11 cellular contexts compared by ENCODE assay signal in genomic region chr17:1511756-1512321, GRCh38. TPM values are rescaled to one million over a fixed set of nuclear protein-coding genes. Genes with fewer than 3 reads are reported as not detected.
DNase-seq lines count a peak whose midpoint lies in the region; ATAC-seq, FAIRE-seq and TF ChIP-seq lines count a peak whose summit lies in the region.
"Had no signal": no experiment of that assay in that cellular context is flagged by ENCODE, and none has a peak within 500 bp of the region (broad histone marks: within the 10 kb centered on the region; RNA-seq: fewer than 3 reads in every experiment).

No MANE protein-coding gene starts in this region.

- H3K27ac Mint-ChIP-seq in activated T-helper 17 cell treated with anti-CD3 and anti-CD28 coated beads, Interleukin-2, amount 50 U/mL, for 72 hours, result no peak overlapping the region
- H3K27ac Mint-ChIP-seq: dendritic cell treated with granulocyte-macrophage colony-stimulating factor and Interleukin-4, amounts not matched to agents 40 ng/mL and 50 ng/mL, for 4 days had no signal

- H3K36me3 Mint-ChIP-seq in activated T-helper 17 cell treated with anti-CD3 and anti-CD28 coated beads, Interleukin-2, amount 50 U/mL, for 72 hours (ENCODE audit: low read depth), result peaks cover 48% of the 10 kb centered on the region

- H3K9me3 Mint-ChIP-seq in activated T-helper 17 cell treated with anti-CD3 and anti-CD28 coated beads, Interleukin-2, amount 50 U/mL, for 72 hours, result no peaks in the 10 kb centered on the region
- H3K9me3 Mint-ChIP-seq: dendritic cell treated with granulocyte-macrophage colony-stimulating factor and Interleukin-4, amounts not matched to agents 40 ng/mL and 50 ng/mL, for 4 days had no signal

- TF ChIP-seq POLR2A in HepG2 (IDR thresholded peaks at IDR 0.05; ENCODE audit: insufficient read depth in 1 of 2, low read depth in 2 of 2, low read length in 2 of 2) (no peak), ovary (IDR thresholded peaks at IDR 0.05) (no peak)

- DNase-seq in HepG2 (ENCODE audit: low spot score), result no peak
- DNase-seq in fibroblast of peridontal ligament (ENCODE audit: extremely low read depth), result peak; percentile 72
- DNase-seq in neuronal stem cell (ENCODE audit: low spot score), result no peak
- no peak for DNase-seq in ovary
- DNase-seq: ACHN had no signal

- WGBS in liver, result 75% methylated on average over 7 of the region's 7 CpGs
- WGBS in HepG2 (ENCODE audit: low lambda C conversion rate), result 84% methylated on average over 7 of the region's 7 CpGs
- WGBS in neuronal stem cell (ENCODE audit: extremely low coverage in 2 of 2, insufficient read length in 2 of 2, insufficient replicate concordance in 1 of 2), 2 donors, result no CpG with 5 or more reads among the region's 7 CpGs
- WGBS in ovary, 3 donors, result 51 to 76% (median 70%) methylated on average over 7 of the region's 7 CpGs

- H3K27me3 Mint-ChIP-seq in activated T-helper 17 cell treated with anti-CD3 and anti-CD28 coated beads, Interleukin-2, amount 50 U/mL, for 72 hours, result no peaks in the 10 kb centered on the region
- H3K27me3 Mint-ChIP-seq: dendritic cell treated with granulocyte-macrophage colony-stimulating factor and Interleukin-4, amounts not matched to agents 40 ng/mL and 50 ng/mL, for 4 days had no signal

- no peak overlapping the region for H4K8ac ChIP-seq in neuronal stem cell (ENCODE audit: low read depth, low read length)

- H3K4me1 Mint-ChIP-seq in activated T-helper 17 cell treated with anti-CD3 and anti-CD28 coated beads, Interleukin-2, amount 50 U/mL, for 72 hours, result peaks cover 20% of the 10 kb centered on the region

- peaks cover 8% of the 10 kb centered on the region for H3K79me2 ChIP-seq in HepG2 (ENCODE audit: insufficient read depth, low read length)

- intact Hi-C loops in HepG2 (cut with micrococcal nuclease; ENCODE audit: unreplicated experiment), result no loop called here
- intact Hi-C loops in ovary (cut with DNase I), result loop anchor here (5.0 to 10.0 kb wide), 8 partner anchors 57 to 255 kb away; partner anchors contain the start of genes BHLHA9 (in 2 of the 4), CRK (in 1 of the 4) and TRARG1 (in 1 of the 4)

- BruUV-seq in HepG2 (replicated peaks; lab: Mats Ljungman, UMichigan), result no TSS peak

- H3K9ac ChIP-seq in liver (ENCODE audit: low read depth in 1 of 2, low read length in 2 of 2), result no peak overlapping the region
- no peak overlapping the region for H3K9ac ChIP-seq in HepG2 (ENCODE audit: insufficient read depth, low read depth, low read length)
- H3K9ac ChIP-seq in neuronal stem cell (ENCODE audit: low read depth, low read length, poor library complexity), result no peak overlapping the region

- H2BK15ac ChIP-seq in neuronal stem cell (ENCODE audit: low read length), result no peak overlapping the region

- H3K36me3 ChIP-seq in liver (ENCODE audit: control insufficient read depth in 4 of 4, insufficient read depth in 3 of 4, low read depth in 1 of 4, low read length in 3 of 4) (peaks cover 2 to 20% (median 12%) of the 10 kb centered on the region in 4 donors), HepG2 (replicated peaks in 1 of 2; ENCODE audit: control insufficient read depth in 1 of 2, insufficient read depth in 2 of 2, low read length in 2 of 2) (peaks cover 0 to 4% of the 10 kb centered on the region in 2 experiments; a peak in 1 of 5 replicates), neuronal stem cell (replicated peaks in 1 of 2; ENCODE audit: control insufficient read depth in 2 of 2, insufficient read depth in 2 of 2, low read length in 2 of 2) (peaks cover 3 to 21% of the 10 kb centered on the region in 2 donors), ovary (no peaks in the 10 kb centered on the region)

- no peak overlapping the region for H3K18ac ChIP-seq in neuronal stem cell (ENCODE audit: low read length)

- CTCF ChIA-PET in HepG2 (lab: Yijun Ruan, JAX; ENCODE audit: low intra/inter-chr PET ratio, low total read pairs), result no interaction called here

- no peak overlapping the region for H2BK120ac ChIP-seq in neuronal stem cell (ENCODE audit: low read depth, low read length)

- no peaks in the 10 kb centered on the region for H3K79me1 ChIP-seq in neuronal stem cell (ENCODE audit: low read depth, low read length)

- H4K20me1 ChIP-seq in HepG2 (ENCODE audit: insufficient read depth, low read length), result no peaks in the 10 kb centered on the region

- no peak overlapping the region for H3K4ac ChIP-seq in neuronal stem cell (ENCODE audit: low read length)

- H3K9me3 ChIP-seq in liver (ENCODE audit: control insufficient read depth in 4 of 4, low read length in 3 of 4) (no peaks in the 10 kb centered on the region), HepG2 (ENCODE audit: low read length) (no peaks in the 10 kb centered on the region), neuronal stem cell (replicated peaks in 1 of 2; ENCODE audit: control insufficient read depth in 2 of 2, insufficient read depth in 1 of 2, low read depth in 1 of 2, low read length in 2 of 2) (no peaks in the 10 kb centered on the region), ovary (no peaks in the 10 kb centered on the region)

- H3K4me3 ChIP-seq in liver (ENCODE audit: low read depth in 1 of 3, low read length in 3 of 3), result no peak overlapping the region
- no peak overlapping the region for H3K4me3 ChIP-seq in HepG2 (replicated peaks in 1 of 3; ENCODE audit: insufficient read depth in 1 of 3, low read depth in 2 of 3, low read length in 3 of 3)
- H3K4me3 ChIP-seq in neuronal stem cell (ENCODE audit: low read length in 2 of 2), result no peak overlapping the region
- no peak overlapping the region for H3K4me3 ChIP-seq in ovary

- no peak for TF ChIP-seq RAD21 in liver (IDR thresholded peaks at IDR 0.05)
- TF ChIP-seq RAD21 in HepG2 (CRISPR knock-in tag; IDR thresholded peaks at IDR 0.05), result no peak

- no peak overlapping the region for H3K14ac ChIP-seq in neuronal stem cell (ENCODE audit: low read length)

- POLR2A ChIA-PET in HepG2 (lab: Yijun Ruan, JAX), result no interaction called here

- ATAC-seq in HepG2, result no peak
- no peak for ATAC-seq in HG02852 (IDR thresholded peaks at IDR 0.05; ENCODE audit: unreplicated experiment)
- ATAC-seq in activated T-helper 17 cell treated with anti-CD3 and anti-CD28 coated beads, Interleukin-2, amount 50 U/mL, for 72 hours (replicated peaks), result no peak
- ATAC-seq in GM18909 (IDR thresholded peaks at IDR 0.05; ENCODE audit: poor library complexity, unreplicated experiment), result no peak

- no peak overlapping the region for H2AK5ac ChIP-seq in neuronal stem cell (ENCODE audit: low read depth, low read length)

- H2AFZ ChIP-seq in HepG2 (ENCODE audit: low read length), result no peak overlapping the region
- no peak overlapping the region for H2AFZ ChIP-seq in neuronal stem cell (ENCODE audit: low read length)

- TF ChIP-seq EP300 in HepG2 (IDR thresholded peaks at IDR 0.05; ENCODE audit: low read depth in 2 of 2, low read length in 2 of 2) (no peak), HepG2 (CRISPR knock-in tag; IDR thresholded peaks at IDR 0.05; ENCODE audit: borderline replicate concordance) (no peak), ovary (IDR thresholded peaks at IDR 0.05) (no peak)

- H2BK5ac ChIP-seq in neuronal stem cell (ENCODE audit: low read length), result no peak overlapping the region

- no peak overlapping the region for H3K4me3 Mint-ChIP-seq in activated T-helper 17 cell treated with anti-CD3 and anti-CD28 coated beads, Interleukin-2, amount 50 U/mL, for 72 hours
- H3K4me3 Mint-ChIP-seq: dendritic cell treated with granulocyte-macrophage colony-stimulating factor and Interleukin-4, amounts not matched to agents 40 ng/mL and 50 ng/mL, for 4 days had no signal

- H3K4me2 ChIP-seq in HepG2 (ENCODE audit: low read depth, low read length), result no peak overlapping the region
- H3K4me2 ChIP-seq in neuronal stem cell (ENCODE audit: insufficient read depth, low read length, poor library complexity, severe bottlenecking), result no peak overlapping the region

- H4K91ac ChIP-seq in neuronal stem cell (ENCODE audit: low read depth, low read length, poor library complexity), result no peak overlapping the region

- no peak overlapping the region for H2BK12ac ChIP-seq in neuronal stem cell (ENCODE audit: low read length)

- H3K27ac ChIP-seq in liver (ENCODE audit: low read depth in 1 of 2, low read length in 2 of 2) (peak overlapping the region; percentile 15 to 42), HepG2 (ENCODE audit: extremely low read length, insufficient read depth, low read length) (no peak overlapping the region), neuronal stem cell (replicated peaks; ENCODE audit: low read length) (no peak overlapping the region), ovary (no peak overlapping the region)

- no peak for FAIRE-seq in HepG2 (lab: Jason Lieb, UNC)
- FAIRE-seq: RCC 7860 had no signal

- in situ Hi-C loops in HepG2 (cut with HindIII; ENCODE audit: extremely low pct_ligation_motif_present, low pct_unique_long_range_greater_than_20kb), result loop anchor here (10.0 kb wide), 1 partner anchor 237 kb away; the partner anchor contains the start of genes BHLHA9 and TRARG1

- H3K23ac ChIP-seq in neuronal stem cell (ENCODE audit: low read depth, low read length, poor library complexity), result peak overlapping the region; percentile 40

- H3K4me1 ChIP-seq in liver (ENCODE audit: control insufficient read depth in 4 of 4, insufficient read depth in 4 of 4, low read length in 3 of 4) (peaks cover 0 to 30% (median 15%) of the 10 kb centered on the region in 4 donors), HepG2 (ENCODE audit: insufficient read depth, low read length) (peaks cover 24% of the 10 kb centered on the region), neuronal stem cell (ENCODE audit: control insufficient read depth in 2 of 2, insufficient read depth in 1 of 2, low read depth in 1 of 2, low read length in 2 of 2) (peaks cover 4 to 7% of the 10 kb centered on the region in 2 donors), ovary (ENCODE audit: insufficient read depth) (peaks cover 2% of the 10 kb centered on the region)

- TF ChIP-seq CTCF in liver (IDR thresholded peaks at IDR 0.05; ENCODE audit: low read depth, low read length, missing input control) (no peak), HepG2 (CRISPR knock-in tag; IDR thresholded peaks at IDR 0.05) (no peak), ovary (IDR thresholded peaks at IDR 0.05) (no peak)

- no peaks in the 10 kb centered on the region for H3K27me3 ChIP-seq in liver (ENCODE audit: control insufficient read depth in 4 of 4, insufficient read depth in 4 of 4, low read length in 3 of 4)
- H3K27me3 ChIP-seq in HepG2 (ENCODE audit: control insufficient read depth in 1 of 2, insufficient read depth in 2 of 2, low read length in 2 of 2), result no peaks in the 10 kb centered on the region; a peak in 1 of 5 replicates
- H3K27me3 ChIP-seq in neuronal stem cell (ENCODE audit: control insufficient read depth in 3 of 3, insufficient read depth in 3 of 3, low read depth in 1 of 3, low read length in 3 of 3), result no peaks in the 10 kb centered on the region
- H3K27me3 ChIP-seq in ovary, result no peaks in the 10 kb centered on the region

RNA-seq across cellular contexts. Expression of gene INPP5K, which starts 4.6 kb away (rescaled TPM):
- 10 to 100 TPM; 19.2 to 47.1 TPM for total RNA-seq in liver
- 10 to 100 TPM in 1 of 2 donors, 1 to 10 TPM in 1; 9.9 to 12.5 TPM for polyA plus RNA-seq in liver
- 4.3 and 4.8 TPM in 2 replicates for total RNA-seq in HepG2 (2016; rRNA removed; fragmentation: Illumina TruSeq; extraction: Trizol)
- 1.1 and 1.2 TPM in 2 replicates for total RNA-seq in HepG2 (2016; cell fraction: cytosol; rRNA removed; fragmentation: Illumina TruSeq; extraction: Trizol; ENCODE audit: low read depth)
- 3.0 and 4.9 TPM in 2 replicates for total RNA-seq in HepG2 (2016; cell fraction: insoluble cytoplasmic fraction; rRNA removed; fragmentation: Illumina TruSeq; extraction: Trizol)
- total RNA-seq in HepG2 (2016; cell fraction: membrane; rRNA removed; fragmentation: Illumina TruSeq; extraction: Trizol), result 3.8 TPM in 2 replicates
- total RNA-seq in HepG2 (2016; cell fraction: nucleus; rRNA removed; fragmentation: Illumina TruSeq; extraction: Trizol), result 2.6 and 3.9 TPM in 2 replicates
- polyA plus RNA-seq in HepG2 (2011; rRNA removed), result 9.3 and 9.6 TPM in 2 replicates
- 7.3 and 11.5 TPM in 2 replicates for polyA plus RNA-seq in HepG2 (2011; cell fraction: cytosol; rRNA removed)
- polyA plus RNA-seq in HepG2 (2011; cell fraction: nucleus; rRNA removed), result 14.7 and 18.6 TPM in 2 replicates
- 4.4 and 6.6 TPM in 2 replicates for polyA plus RNA-seq in HepG2 (2012)
- 1.7 and 3.1 TPM in 2 replicates for polyA plus RNA-seq in HepG2 (2016; cell fraction: cytosol; fragmentation: Illumina TruSeq; extraction: Trizol; ENCODE audit: low read depth)
- polyA plus RNA-seq in HepG2 (2016; cell fraction: insoluble cytoplasmic fraction; fragmentation: Illumina TruSeq; extraction: Trizol; ENCODE audit: low read depth), result 3.3 and 4.8 TPM in 2 replicates
- polyA plus RNA-seq in HepG2 (2016; cell fraction: membrane; fragmentation: Illumina TruSeq; extraction: Trizol; ENCODE audit: low read depth), result 3.5 and 4.2 TPM in 2 replicates
- 8.4 and 9.9 TPM in 2 replicates for polyA plus RNA-seq in HepG2 (2016; cell fraction: nucleus; fragmentation: Illumina TruSeq; extraction: Trizol; ENCODE audit: insufficient read depth, low read depth)
- polyA minus RNA-seq in HepG2 (2011; rRNA and poly(A)+ RNA removed; ENCODE audit: low replicate concordance), result 26.2 and 71.2 TPM in 2 replicates
- polyA minus RNA-seq in HepG2 (2011; cell fraction: cytosol; rRNA and poly(A)+ RNA removed), result 6.0 and 7.6 TPM in 2 replicates
- polyA minus RNA-seq in HepG2 (2011; cell fraction: nucleus; rRNA and poly(A)+ RNA removed), result 11.9 and 12.7 TPM in 2 replicates
- polyA plus RNA-seq in neuronal stem cell (2013, experiment 1 of 2), result 11.1 TPM
- 10.1 TPM for polyA plus RNA-seq in neuronal stem cell (2013, experiment 2 of 2)
- 10 to 100 TPM; 29.9 to 30.4 TPM for total RNA-seq in activated T-helper 17 cell treated with anti-CD3 and anti-CD28 coated beads, Interleukin-2, amount 50 U/mL, for 72 hours
- total RNA-seq in ovary, result 10 to 100 TPM; 23.0 to 39.1 (median 28.3) TPM
- 10 to 100 TPM; 27.7 to 33.8 TPM for polyA plus RNA-seq in ovary

RNA-seq across cellular contexts. Expression of gene MYO1C, which starts 19.4 kb away (rescaled TPM):
- total RNA-seq in liver (10 to 100 TPM; 20.3 to 61.7 TPM), HepG2 (2016; rRNA removed; fragmentation: Illumina TruSeq; extraction: Trizol) (22.7 and 27.9 TPM in 2 replicates), ovary (100 to 1,000 TPM in 5 of 7 donors, 10 to 100 TPM in 2; 41.8 to 140 (median 106) TPM)
- polyA plus RNA-seq in liver (10 to 100 TPM; 22.9 to 33.6 TPM), HepG2 (2011; rRNA removed) (40.8 and 59.8 TPM in 2 replicates), ovary (10 to 100 TPM; 49.4 to 72.2 TPM)
- 4.3 and 4.7 TPM in 2 replicates for total RNA-seq in HepG2 (2016; cell fraction: cytosol; rRNA removed; fragmentation: Illumina TruSeq; extraction: Trizol; ENCODE audit: low read depth)
- total RNA-seq in HepG2 (2016; cell fraction: insoluble cytoplasmic fraction; rRNA removed; fragmentation: Illumina TruSeq; extraction: Trizol), result 22.1 and 22.8 TPM in 2 replicates
- total RNA-seq in HepG2 (2016; cell fraction: membrane; rRNA removed; fragmentation: Illumina TruSeq; extraction: Trizol), result 12.6 and 13.8 TPM in 2 replicates
- total RNA-seq in HepG2 (2016; cell fraction: nucleus; rRNA removed; fragmentation: Illumina TruSeq; extraction: Trizol), result 16.9 TPM in 2 replicates
- polyA plus RNA-seq in HepG2 (2011; cell fraction: cytosol; rRNA removed), result 29.8 and 37.1 TPM in 2 replicates
- polyA plus RNA-seq in HepG2 (2011; cell fraction: nucleus; rRNA removed), result 69.2 and 76.6 TPM in 2 replicates
- polyA plus RNA-seq in HepG2 (2012), result 26.4 and 32.7 TPM in 2 replicates
- polyA plus RNA-seq in HepG2 (2016; cell fraction: cytosol; fragmentation: Illumina TruSeq; extraction: Trizol; ENCODE audit: low read depth), result 3.1 and 3.2 TPM in 2 replicates
- 24.4 and 30.4 TPM in 2 replicates for polyA plus RNA-seq in HepG2 (2016; cell fraction: insoluble cytoplasmic fraction; fragmentation: Illumina TruSeq; extraction: Trizol; ENCODE audit: low read depth)
- 10.0 and 10.4 TPM in 2 replicates for polyA plus RNA-seq in HepG2 (2016; cell fraction: membrane; fragmentation: Illumina TruSeq; extraction: Trizol; ENCODE audit: low read depth)
- 33.4 and 38.4 TPM in 2 replicates for polyA plus RNA-seq in HepG2 (2016; cell fraction: nucleus; fragmentation: Illumina TruSeq; extraction: Trizol; ENCODE audit: insufficient read depth, low read depth)
- 118 and 247 TPM in 2 replicates for polyA minus RNA-seq in HepG2 (2011; rRNA and poly(A)+ RNA removed; ENCODE audit: low replicate concordance)
- 37.2 and 50.5 TPM in 2 replicates for polyA minus RNA-seq in HepG2 (2011; cell fraction: cytosol; rRNA and poly(A)+ RNA removed)
- polyA minus RNA-seq in HepG2 (2011; cell fraction: nucleus; rRNA and poly(A)+ RNA removed), result 49.2 and 53.7 TPM in 2 replicates
- polyA plus RNA-seq in neuronal stem cell (2013, experiment 1 of 2), result 42.3 TPM
- polyA plus RNA-seq in neuronal stem cell (2013, experiment 2 of 2), result 42.0 TPM
- total RNA-seq in activated T-helper 17 cell treated with anti-CD3 and anti-CD28 coated beads, Interleukin-2, amount 50 U/mL, for 72 hours, result 10 to 100 TPM; 46.6 to 51.0 TPM

RNA-seq across cellular contexts. Expression of gene PITPNA, which starts 50.8 kb away (rescaled TPM):
- total RNA-seq in liver (10 to 100 TPM; 14.2 to 14.7 TPM), HepG2 (2016; rRNA removed; fragmentation: Illumina TruSeq; extraction: Trizol) (14.3 and 15.5 TPM in 2 replicates), ovary (10 to 100 TPM; 16.8 to 64.0 (median 52.6) TPM)
- polyA plus RNA-seq in liver (10 to 100 TPM in 1 of 2 donors, 1 to 10 TPM in 1; 7.4 to 21.3 TPM), HepG2 (2011; rRNA removed) (20.7 and 23.7 TPM in 2 replicates), ovary (100 to 1,000 TPM in 1 of 2 donors, 10 to 100 TPM in 1; 24.8 to 122 TPM)
- total RNA-seq in HepG2 (2016; cell fraction: cytosol; rRNA removed; fragmentation: Illumina TruSeq; extraction: Trizol; ENCODE audit: low read depth), result 12.3 and 14.3 TPM in 2 replicates
- total RNA-seq in HepG2 (2016; cell fraction: insoluble cytoplasmic fraction; rRNA removed; fragmentation: Illumina TruSeq; extraction: Trizol), result 14.3 and 15.2 TPM in 2 replicates
- total RNA-seq in HepG2 (2016; cell fraction: membrane; rRNA removed; fragmentation: Illumina TruSeq; extraction: Trizol), result 10.2 and 12.2 TPM in 2 replicates
- 7.5 and 8.0 TPM in 2 replicates for total RNA-seq in HepG2 (2016; cell fraction: nucleus; rRNA removed; fragmentation: Illumina TruSeq; extraction: Trizol)
- 15.2 and 22.5 TPM in 2 replicates for polyA plus RNA-seq in HepG2 (2011; cell fraction: cytosol; rRNA removed)
- 21.9 and 25.0 TPM in 2 replicates for polyA plus RNA-seq in HepG2 (2011; cell fraction: nucleus; rRNA removed)
- polyA plus RNA-seq in HepG2 (2012), result 23.5 and 27.9 TPM in 2 replicates
- polyA plus RNA-seq in HepG2 (2016; cell fraction: cytosol; fragmentation: Illumina TruSeq; extraction: Trizol; ENCODE audit: low read depth), result 13.6 and 17.3 TPM in 2 replicates
- polyA plus RNA-seq in HepG2 (2016; cell fraction: insoluble cytoplasmic fraction; fragmentation: Illumina TruSeq; extraction: Trizol; ENCODE audit: low read depth), result 33.8 and 40.9 TPM in 2 replicates
- polyA plus RNA-seq in HepG2 (2016; cell fraction: membrane; fragmentation: Illumina TruSeq; extraction: Trizol; ENCODE audit: low read depth), result 21.2 and 22.5 TPM in 2 replicates
- 37.8 and 46.2 TPM in 2 replicates for polyA plus RNA-seq in HepG2 (2016; cell fraction: nucleus; fragmentation: Illumina TruSeq; extraction: Trizol; ENCODE audit: insufficient read depth, low read depth)
- polyA minus RNA-seq in HepG2 (2011; rRNA and poly(A)+ RNA removed; ENCODE audit: low replicate concordance), result 11.3 and 29.3 TPM in 2 replicates
- polyA minus RNA-seq in HepG2 (2011; cell fraction: cytosol; rRNA and poly(A)+ RNA removed), result 7.8 and 9.6 TPM in 2 replicates
- 6.8 and 7.5 TPM in 2 replicates for polyA minus RNA-seq in HepG2 (2011; cell fraction: nucleus; rRNA and poly(A)+ RNA removed)
- polyA plus RNA-seq in neuronal stem cell (2013, experiment 1 of 2), result 62.6 TPM
- polyA plus RNA-seq in neuronal stem cell (2013, experiment 2 of 2), result 64.6 TPM
- total RNA-seq in activated T-helper 17 cell treated with anti-CD3 and anti-CD28 coated beads, Interleukin-2, amount 50 U/mL, for 72 hours, result 10 to 100 TPM; 28.8 to 45.0 TPM

RNA-seq across cellular contexts. Expression of gene CRK, which starts 55.8 kb away (rescaled TPM):
- total RNA-seq in liver, result 10 to 100 TPM; 35.9 to 69.9 TPM
- 10 to 100 TPM; 29.5 to 33.7 TPM for polyA plus RNA-seq in liver
- 54.2 and 66.2 TPM in 2 replicates for total RNA-seq in HepG2 (2016; rRNA removed; fragmentation: Illumina TruSeq; extraction: Trizol)
- 6.4 and 7.7 TPM in 2 replicates for total RNA-seq in HepG2 (2016; cell fraction: cytosol; rRNA removed; fragmentation: Illumina TruSeq; extraction: Trizol; ENCODE audit: low read depth)
- total RNA-seq in HepG2 (2016; cell fraction: insoluble cytoplasmic fraction; rRNA removed; fragmentation: Illumina TruSeq; extraction: Trizol), result 55.2 and 65.5 TPM in 2 replicates
- total RNA-seq in HepG2 (2016; cell fraction: membrane; rRNA removed; fragmentation: Illumina TruSeq; extraction: Trizol), result 35.0 and 35.8 TPM in 2 replicates
- 21.6 and 23.7 TPM in 2 replicates for total RNA-seq in HepG2 (2016; cell fraction: nucleus; rRNA removed; fragmentation: Illumina TruSeq; extraction: Trizol)
- polyA plus RNA-seq in HepG2 (2011; rRNA removed), result 42.3 and 47.4 TPM in 2 replicates
- 32.4 and 45.6 TPM in 2 replicates for polyA plus RNA-seq in HepG2 (2011; cell fraction: cytosol; rRNA removed)
- 7.9 and 11.0 TPM in 2 replicates for polyA plus RNA-seq in HepG2 (2011; cell fraction: nucleus; rRNA removed)
- polyA plus RNA-seq in HepG2 (2012), result 27.3 and 28.9 TPM in 2 replicates
- 3.5 and 3.6 TPM in 2 replicates for polyA plus RNA-seq in HepG2 (2016; cell fraction: cytosol; fragmentation: Illumina TruSeq; extraction: Trizol; ENCODE audit: low read depth)
- polyA plus RNA-seq in HepG2 (2016; cell fraction: insoluble cytoplasmic fraction; fragmentation: Illumina TruSeq; extraction: Trizol; ENCODE audit: low read depth), result 56.6 and 59.0 TPM in 2 replicates
- polyA plus RNA-seq in HepG2 (2016; cell fraction: membrane; fragmentation: Illumina TruSeq; extraction: Trizol; ENCODE audit: low read depth), result 19.4 and 19.8 TPM in 2 replicates
- polyA plus RNA-seq in HepG2 (2016; cell fraction: nucleus; fragmentation: Illumina TruSeq; extraction: Trizol; ENCODE audit: insufficient read depth, low read depth), result 30.2 and 30.5 TPM in 2 replicates
- 31.9 and 49.0 TPM in 2 replicates for polyA minus RNA-seq in HepG2 (2011; rRNA and poly(A)+ RNA removed; ENCODE audit: low replicate concordance)
- polyA minus RNA-seq in HepG2 (2011; cell fraction: cytosol; rRNA and poly(A)+ RNA removed), result 31.0 and 34.3 TPM in 2 replicates
- 13.8 and 19.4 TPM in 2 replicates for polyA minus RNA-seq in HepG2 (2011; cell fraction: nucleus; rRNA and poly(A)+ RNA removed)
- 30.8 TPM for polyA plus RNA-seq in neuronal stem cell (2013, experiment 1 of 2)
- polyA plus RNA-seq in neuronal stem cell (2013, experiment 2 of 2), result 32.4 TPM
- total RNA-seq in activated T-helper 17 cell treated with anti-CD3 and anti-CD28 coated beads, Interleukin-2, amount 50 U/mL, for 72 hours, result 10 to 100 TPM; 15.5 to 21.6 TPM
- total RNA-seq in ovary, result 10 to 100 TPM; 40.0 to 60.6 (median 48.8) TPM
- 10 to 100 TPM; 31.7 to 41.4 TPM for polyA plus RNA-seq in ovary

Comparison
In these comparisons a context has a peak if more than half of its experiments do, and no peak if none do; other contexts are left out.
1. H3K27ac ChIP-seq: peak in liver (2 of 2); none in HepG2 (single experiment), neuronal stem cell (single experiment) and ovary (0 of 2).